ENCODE assay signal across 23 cellular contexts in the genomic region with DNA sequence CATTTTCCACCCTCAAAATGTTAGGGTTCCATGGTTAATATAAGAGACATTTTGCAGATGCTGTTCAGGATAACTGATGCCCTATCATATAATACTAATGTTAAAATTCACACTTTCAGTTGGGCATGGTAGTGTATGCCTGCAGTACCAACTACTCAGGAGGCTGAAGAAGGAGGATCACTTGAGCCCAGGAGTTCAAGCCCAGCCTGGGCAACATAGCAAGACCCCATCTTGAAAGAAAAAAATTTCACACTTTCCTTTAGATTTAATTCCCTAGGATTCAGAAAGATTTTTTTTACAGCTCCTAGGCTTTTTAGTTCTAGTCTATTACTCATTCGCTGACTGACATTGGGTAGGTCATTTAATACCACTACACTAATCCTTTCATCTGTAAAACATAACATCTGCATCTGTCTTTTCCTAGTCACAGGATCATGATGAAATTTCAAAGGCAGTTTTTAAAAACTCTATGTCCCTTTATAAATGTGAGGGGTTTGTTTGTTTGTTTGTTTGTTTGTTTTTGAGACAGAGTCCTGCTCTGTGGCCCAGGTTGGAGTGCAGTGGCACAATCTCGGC.
"Had no signal": no experiment of that assay in that cellular context is flagged by ENCODE, and none has a peak within 500 bp of the region (broad histone marks: within the 10 kb centered on the region; RNA-seq: fewer than 3 reads in every experiment).

No MANE protein-coding gene starts in this region.

- H3K4me1 ChIP-seq: body of pancreas, breast epithelium had no signal

- DNase-seq: activated CD4-positive, alpha-beta T cell treated with anti-CD3 and anti-CD28 coated beads, Interleukin-2, amount 10 ng/mL, durations not matched to agents 24 days and 14 days; activated CD4-positive, alpha-beta T cell treated with anti-CD3 and anti-CD28 coated beads, Interleukin-2, amount 50 U/mL, for 4 hours; activated CD8-positive, alpha-beta T cell treated with anti-CD3 and anti-CD28 coated beads for 36 hours; activated gamma-delta T cell treated with Interleukin-2 at 50 U/mL for 16 hours; activated naive CD4-positive, alpha-beta T cell treated with anti-CD3 and anti-CD28 coated beads, Interleukin-2, amount 10 ng/mL, durations not matched to agents 7 days and 5 days; activated naive CD8-positive, alpha-beta T cell treated with anti-CD3 and anti-CD28 coated beads, Interleukin-2, amount 50 U/mL, for 24 hours; activated T-cell treated with anti-CD3 and anti-CD28 coated beads, Interleukin-2, amount 50 U/mL, for 24 hours; amygdala; body of pancreas; Kasumi-1; MM.1S; MV-4-11; NCI-H1092; NCI-H1436 treated with DMSO at 0.1 percent for 48 hours; NCI-H1694 treated with DMSO at 0.1 percent for 48 hours; NCI-H2029; NCI-H345; NCI-H524 treated with DMSO at 0.1 percent for 48 hours; SHP77 had no signal

- H3K27ac ChIP-seq: body of pancreas, breast epithelium, SJCRH30, SK-N-MC had no signal

- H3K9me3 ChIP-seq: body of pancreas, breast epithelium, SJCRH30 had no signal

- ATAC-seq: activated CD8-positive, alpha-beta T cell treated with anti-CD3 and anti-CD28 coated beads for 36 hours; activated naive CD8-positive, alpha-beta T cell treated with anti-CD3 and anti-CD28 coated beads, Interleukin-2, amount 50 U/mL, for 24 hours; body of pancreas; Panc1 had no signal

- H3K4me3 ChIP-seq: body of pancreas, breast epithelium, SJCRH30, SK-N-MC had no signal

- H3K27me3 ChIP-seq: body of pancreas, breast epithelium, SJCRH30 had no signal

- H3K36me3 ChIP-seq: breast epithelium, SJCRH30 had no signal
